Comparison of ENCODE assay signal across 20 cellular contexts in genomic region chr1:30649321-30649991, GRCh38.
DNase-seq lines count a peak whose midpoint lies in the region; ATAC-seq and TF ChIP-seq lines count a peak whose summit lies in the region.
"Had no signal": no experiment of that assay in that cellular context is flagged by ENCODE, and none has a peak within 500 bp of the region (broad histone marks: within the 10 kb centered on the region; RNA-seq: fewer than 3 reads in every experiment).

No MANE protein-coding gene starts in this region.

- no peak for DNase-seq in IMR-90
- DNase-seq in NCI-H69 (lab: John Stamatoyannopoulos, UW) = peak; percentile 23
- DNase-seq in putamen (ENCODE audit: low spot score) = peak; percentile 27
- DNase-seq in left ventricle myocardium inferior = no peak
- DNase-seq in NCI-H1417 (lab: John Stamatoyannopoulos, UW) = no peak
- DNase-seq in NCI-H748 (lab: John Stamatoyannopoulos, UW; ENCODE audit: unreplicated experiment) = no peak
- DNase-seq: activated CD4-positive, alpha-beta T cell treated with anti-CD3 and anti-CD28 coated beads for 48 hours; activated naive CD4-positive, alpha-beta T cell treated with anti-CD3 and anti-CD28 coated beads for 36 hours; AML-193; heart right ventricle; HFFc6; KBM-7; NCI-H1105 treated with DMSO at 0.1 percent for 48 hours; NCI-H345; stimulated activated CD4-positive, alpha-beta T cell treated with anti-CD3 and anti-CD28 coated beads, Interleukin-4, amount 100 ng/mL, for 4 hours had no signal

- H3K36me3 ChIP-seq in IMR-90 (ENCODE audit: control insufficient read depth, insufficient read depth, low read length) (no peaks in the 10 kb centered on the region), esophagus (ENCODE audit: control insufficient read depth in 2 of 2, insufficient read depth in 2 of 2, low read length in 1 of 2) (no peaks in the 10 kb centered on the region), left ventricle myocardium inferior (no peaks in the 10 kb centered on the region)
- H3K36me3 ChIP-seq: heart right ventricle, neutrophil, SJCRH30 had no signal

- no peak overlapping the region for H3K4me2 ChIP-seq in IMR-90 (ENCODE audit: low read depth, low read length)

- H3K4me3 ChIP-seq in IMR-90 (ENCODE audit: insufficient read depth, low read depth, low read length) = no peak overlapping the region
- H3K4me3 ChIP-seq in esophagus (ENCODE audit: low read depth in 1 of 2, low read length in 2 of 2) = no peak overlapping the region
- H3K4me3 ChIP-seq in left ventricle myocardium inferior = no peak overlapping the region
- H3K4me3 ChIP-seq: dorsolateral prefrontal cortex, heart right ventricle, SJCRH30 had no signal

- in situ Hi-C loops in IMR-90 (cut with MboI; ENCODE audit: low sequenced_read_pairs) = no loop called here

- H3K4ac ChIP-seq in IMR-90 (ENCODE audit: low read depth, low read length) = no peak overlapping the region

- no peak overlapping the region for H2BK5ac ChIP-seq in IMR-90 (ENCODE audit: low read depth, low read length, poor library complexity, severe bottlenecking)

- no peak overlapping the region for H4K8ac ChIP-seq in IMR-90 (ENCODE audit: low read depth in 2 of 2, low read length in 2 of 2)

- peaks cover 7% of the 10 kb centered on the region for H3K27me3 ChIP-seq in IMR-90 (ENCODE audit: control insufficient read depth, insufficient read depth, low read length)
- H3K27me3 ChIP-seq in esophagus (ENCODE audit: control insufficient read depth in 1 of 2, insufficient read depth in 2 of 2, low read length in 2 of 2) = no peaks in the 10 kb centered on the region
- peaks cover 69% of the 10 kb centered on the region for H3K27me3 ChIP-seq in left ventricle myocardium inferior (ENCODE audit: low read depth)

- H3K9me3 ChIP-seq in IMR-90 (ENCODE audit: control insufficient read depth, insufficient read depth, low read length) (no peaks in the 10 kb centered on the region), esophagus (ENCODE audit: control insufficient read depth in 2 of 2, insufficient read depth in 1 of 2, low read depth in 1 of 2, low read length in 1 of 2) (no peaks in the 10 kb centered on the region), left ventricle myocardium inferior (replicated peaks) (no peaks in the 10 kb centered on the region)
- H3K9me3 ChIP-seq: neutrophil, SJCRH30 had no signal

- H2AK5ac ChIP-seq in IMR-90 (ENCODE audit: low read depth, low read length) = no peak overlapping the region

- WGBS in IMR-90 (ENCODE audit: extremely low coverage in 2 of 2, insufficient read length in 1 of 2), 2 experiments = 20% methylated on average over 2 of the region's 8 CpGs; no CpG with 5 or more reads in 1 of the 2 experiments
- WGBS in esophagus, 2 donors = 46 to 50% methylated on average over 8 of the region's 8 CpGs

- no peak overlapping the region for H4K5ac ChIP-seq in IMR-90 (ENCODE audit: low read depth, low read length)

- ATAC-seq in IMR-90 (ENCODE audit: low read depth) = no peak
- no peak for ATAC-seq in GM18858 (IDR thresholded peaks at IDR 0.05; ENCODE audit: unreplicated experiment)

- no TSS peak for BruUV-seq in IMR-90 (replicated peaks; lab: Mats Ljungman, UMichigan)

- no peak overlapping the region for H3K14ac ChIP-seq in IMR-90 (replicated peaks; ENCODE audit: low read depth, low read length)

- no peak overlapping the region for H2BK15ac ChIP-seq in IMR-90 (ENCODE audit: low read depth, low read length)

- H3K9ac ChIP-seq in IMR-90 (ENCODE audit: low read depth, low read length) = no peak overlapping the region

- no peak overlapping the region for H3K18ac ChIP-seq in IMR-90 (ENCODE audit: low read depth, low read length)

- H3K56ac ChIP-seq in IMR-90 (ENCODE audit: extremely low read depth, insufficient read depth, low read length) = no peak overlapping the region

- H3K9me1 ChIP-seq in IMR-90 (ENCODE audit: insufficient read depth, low read length) = no peaks in the 10 kb centered on the region

- H3K23ac ChIP-seq in IMR-90 (ENCODE audit: low read depth, low read length) = no peak overlapping the region

- H2AK9ac ChIP-seq in IMR-90 (replicated peaks; ENCODE audit: low read depth, low read length, poor library complexity) = peak overlapping the region; percentile 19

- H3K79me1 ChIP-seq in IMR-90 (ENCODE audit: low read depth in 1 of 2, low read length in 2 of 2) = no peaks in the 10 kb centered on the region

- TF ChIP-seq POLR2A in IMR-90 (IDR thresholded peaks at IDR 0.05; ENCODE audit: low read depth, low read length) = no peak

- no peak overlapping the region for H2BK120ac ChIP-seq in IMR-90 (ENCODE audit: low read depth, low read length)

- no peaks in the 10 kb centered on the region for H3K4me1 ChIP-seq in IMR-90 (ENCODE audit: control insufficient read depth, insufficient read depth, low read length)
- peaks cover 6 to 18% of the 10 kb centered on the region in 2 donors for H3K4me1 ChIP-seq in esophagus (ENCODE audit: control insufficient read depth in 2 of 2, insufficient read depth in 2 of 2, low read length in 1 of 2)
- no peaks in the 10 kb centered on the region for H3K4me1 ChIP-seq in left ventricle myocardium inferior
- H3K4me1 ChIP-seq: heart right ventricle, SJCRH30 had no signal

- intact Hi-C loops in IMR-90 (cut with micrococcal nuclease) = no loop called here
- intact Hi-C loops in left ventricle myocardium inferior (cut with micrococcal nuclease) = no loop called here

- H4K20me1 ChIP-seq in IMR-90 (ENCODE audit: insufficient read depth, low read length) = no peaks in the 10 kb centered on the region

- CTCF ChIA-PET in IMR-90 (lab: Yijun Ruan, JAX) = no interaction called here

- H4K91ac ChIP-seq in IMR-90 (ENCODE audit: insufficient read depth, low read depth, low read length) = no peak overlapping the region

- POLR2A ChIA-PET in IMR-90 (lab: Charles Lee; ENCODE audit: unreplicated experiment) = no interaction called here

- no peak for TF ChIP-seq RAD21 in IMR-90 (IDR thresholded peaks at IDR 0.05; ENCODE audit: low read length)

- H2BK20ac ChIP-seq in IMR-90 (ENCODE audit: low read depth, low read length) = no peak overlapping the region

- dilution Hi-C loops in IMR-90 (cut with HindIII; ENCODE audit: low sequenced_read_pairs, unreplicated experiment) = no loop called here

- TF ChIP-seq CTCF in IMR-90 (conservative IDR thresholded peaks at IDR 0.05; ENCODE audit: low read depth, low read length) = no peak
- TF ChIP-seq CTCF in left ventricle myocardium inferior (IDR thresholded peaks at IDR 0.05; ENCODE audit: borderline replicate concordance) = no peak

- H2AFZ ChIP-seq in IMR-90 (replicated peaks; ENCODE audit: low read length, poor library complexity) = no peak overlapping the region

- H3K27ac ChIP-seq in IMR-90 (ENCODE audit: insufficient read depth, low read length) (no peak overlapping the region), esophagus (ENCODE audit: low read depth in 2 of 2, low read length in 1 of 2) (peak overlapping the region; percentile 13 to 84), left ventricle myocardium inferior (replicated peaks) (no peak overlapping the region)
- H3K27ac ChIP-seq: dorsolateral prefrontal cortex, heart right ventricle, neutrophil, SJCRH30 had no signal

TF ChIP-seq in IMR-90, 13 proteins besides CTCF, POLR2A, EP300 and RAD21:
- TF ChIP-seq, protein P1, sequence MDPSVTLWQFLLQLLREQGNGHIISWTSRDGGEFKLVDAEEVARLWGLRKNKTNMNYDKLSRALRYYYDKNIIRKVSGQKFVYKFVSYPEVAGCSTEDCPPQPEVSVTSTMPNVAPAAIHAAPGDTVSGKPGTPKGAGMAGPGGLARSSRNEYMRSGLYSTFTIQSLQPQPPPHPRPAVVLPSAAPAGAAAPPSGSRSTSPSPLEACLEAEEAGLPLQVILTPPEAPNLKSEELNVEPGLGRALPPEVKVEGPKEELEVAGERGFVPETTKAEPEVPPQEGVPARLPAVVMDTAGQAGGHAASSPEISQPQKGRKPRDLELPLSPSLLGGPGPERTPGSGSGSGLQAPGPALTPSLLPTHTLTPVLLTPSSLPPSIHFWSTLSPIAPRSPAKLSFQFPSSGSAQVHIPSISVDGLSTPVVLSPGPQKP (IDR thresholded peaks at IDR 0.05; ENCODE audit: borderline replicate concordance, low read depth, low read length) = no peak
- TF ChIP-seq SMC3 (IDR thresholded peaks at IDR 0.05; ENCODE audit: low read depth, low read length) (no peak), RFX5 (IDR thresholded peaks at IDR 0.05; ENCODE audit: low read depth, low read length) (no peak), RCOR1 (IDR thresholded peaks at IDR 0.05; ENCODE audit: insufficient replicate concordance, low read length) (no peak), CEBPB (IDR thresholded peaks at IDR 0.05; ENCODE audit: low read depth, low read length) (no peak), FOS (IDR thresholded peaks at IDR 0.05; ENCODE audit: low read depth, low read length) (no peak), NFE2L2 (IDR thresholded peaks at IDR 0.05; ENCODE audit: low read depth, low read length) (no peak), MAZ (IDR thresholded peaks at IDR 0.05; ENCODE audit: borderline replicate concordance, low read depth, low read length) (no peak), CHD1 (IDR thresholded peaks at IDR 0.05; ENCODE audit: low read depth, low read length) (no peak)
- TF ChIP-seq, protein P2, sequence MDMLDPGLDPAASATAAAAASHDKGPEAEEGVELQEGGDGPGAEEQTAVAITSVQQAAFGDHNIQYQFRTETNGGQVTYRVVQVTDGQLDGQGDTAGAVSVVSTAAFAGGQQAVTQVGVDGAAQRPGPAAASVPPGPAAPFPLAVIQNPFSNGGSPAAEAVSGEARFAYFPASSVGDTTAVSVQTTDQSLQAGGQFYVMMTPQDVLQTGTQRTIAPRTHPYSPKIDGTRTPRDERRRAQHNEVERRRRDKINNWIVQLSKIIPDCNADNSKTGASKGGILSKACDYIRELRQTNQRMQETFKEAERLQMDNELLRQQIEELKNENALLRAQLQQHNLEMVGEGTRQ (IDR thresholded peaks at IDR 0.05; ENCODE audit: low read depth, low read length) = no peak

Comparison
In these comparisons a context has a peak if more than half of its experiments do, and no peak if none do; other contexts are left out.
1. DNase-seq: peak in NCI-H69 (single experiment) and putamen (single experiment); none in IMR-90 (single experiment), left ventricle myocardium inferior (single experiment), NCI-H1417 (0 of 3) and NCI-H748 (single experiment).
2. H3K27ac ChIP-seq: peak in esophagus (2 of 2); none in IMR-90 (single experiment) and left ventricle myocardium inferior (single experiment).